ENCODE assay signal across 8 cellular contexts in the genomic region with DNA sequence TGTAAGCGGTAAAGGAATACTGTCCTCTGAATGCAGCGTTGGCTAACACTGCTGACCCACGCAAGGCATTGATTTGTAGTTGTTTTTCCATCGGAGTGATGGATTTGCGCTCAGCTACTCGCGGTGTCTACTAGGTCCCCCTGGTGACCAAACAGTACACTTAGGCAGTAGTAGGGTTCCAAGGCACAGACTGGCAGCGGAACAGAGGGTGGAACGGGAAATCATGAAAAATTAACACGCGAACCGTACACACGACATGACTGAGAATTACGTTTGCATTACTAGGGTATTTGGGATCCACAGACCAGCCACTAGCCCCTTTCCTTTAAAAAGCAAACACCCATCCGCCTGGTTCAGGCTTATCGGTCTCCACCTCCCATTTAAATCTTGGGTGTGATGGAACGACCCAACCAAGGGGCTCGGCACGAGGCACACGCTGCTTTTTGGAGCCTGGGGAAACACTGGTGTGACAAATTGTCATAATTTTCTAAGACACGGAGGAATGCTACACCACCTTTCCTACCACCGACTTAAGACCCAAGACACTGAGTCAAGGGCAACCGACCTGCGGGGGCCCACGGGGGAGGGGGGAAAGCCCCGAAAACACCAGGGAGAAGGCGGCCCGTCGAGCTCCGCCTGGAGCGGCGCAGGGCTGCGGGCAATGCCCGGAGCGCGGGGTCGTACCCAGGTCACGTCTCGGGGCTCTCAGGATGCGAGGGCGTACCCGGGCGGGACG. TPM values are rescaled to one million over a fixed set of nuclear protein-coding genes. Genes with fewer than 3 reads are reported as not detected.
A peak's percentile ranks its signal among the peaks of the same experiment; 100 is the strongest.
DNase-seq lines count a peak whose midpoint lies in the region; ATAC-seq and TF ChIP-seq lines count a peak whose summit lies in the region.

No MANE protein-coding gene starts in this region.

- TF ChIP-seq CTCF in WERI-Rb-1 (IDR thresholded peaks at IDR 0.05; ENCODE audit: low read depth, low read length), result peak; percentile 76

- peak overlapping the region; percentile 53 for H3K4me3 ChIP-seq in WERI-Rb-1 (ENCODE audit: low read depth, low read length)

- peak overlapping the region; percentile 90 for H3K27ac ChIP-seq in WERI-Rb-1

- H3K36me3 ChIP-seq in WERI-Rb-1, result peaks cover 3% of the 10 kb centered on the region; the same call in 1 of the 2 replicates

- H3K9me3 ChIP-seq in WERI-Rb-1 (ENCODE audit: severe bottlenecking), result no peaks in the 10 kb centered on the region

- ATAC-seq in GM18499 (IDR thresholded peaks at IDR 0.05; ENCODE audit: insufficient read depth, unreplicated experiment) (peak; percentile 22), HG02981 (IDR thresholded peaks at IDR 0.05; ENCODE audit: unreplicated experiment) (peak; percentile 32)

- DNase-seq in A172 (ENCODE audit: low spot score), result peak; percentile 58
- peak; percentile 41 to 60 for DNase-seq in NCI-H2081 (lab: John Stamatoyannopoulos, UW)
- peak; percentile 71 for DNase-seq in WERI-Rb-1
- peak; percentile 78 for DNase-seq in central memory CD4-positive, alpha-beta T cell
- peak; percentile 83 for DNase-seq in islet precursor cell
- DNase-seq in stimulated activated CD4-positive, alpha-beta T cell treated with anti-CD3 and anti-CD28 coated beads, Interleukin-12 subunit alpha, Interleukin-12 subunit beta, amount 100 ng/mL, for 48 hours (ENCODE audit: low read depth in 2 of 3, low spot score in 1 of 3), result peak; percentile 31 to 49 (median 44)

- H3K27me3 ChIP-seq in WERI-Rb-1 (ENCODE audit: insufficient read depth, low read depth, severe bottlenecking), result no peaks in the 10 kb centered on the region

RNA-seq across cellular contexts. Expression of gene DIPK1A, which starts 0.7 kb away (rescaled TPM):
- 7.3 and 8.5 TPM in 2 replicates for total RNA-seq in A172 (2014; rRNA removed; shearing (Covaris generic))

Comparison
In these comparisons a context has a peak if more than half of its experiments do, and no peak if none do; other contexts are left out.
1. Peak in every context shown above with its lines: DNase-seq, ATAC-seq, H3K4me3 ChIP-seq and H3K27ac ChIP-seq.